In the genomic region with DNA sequence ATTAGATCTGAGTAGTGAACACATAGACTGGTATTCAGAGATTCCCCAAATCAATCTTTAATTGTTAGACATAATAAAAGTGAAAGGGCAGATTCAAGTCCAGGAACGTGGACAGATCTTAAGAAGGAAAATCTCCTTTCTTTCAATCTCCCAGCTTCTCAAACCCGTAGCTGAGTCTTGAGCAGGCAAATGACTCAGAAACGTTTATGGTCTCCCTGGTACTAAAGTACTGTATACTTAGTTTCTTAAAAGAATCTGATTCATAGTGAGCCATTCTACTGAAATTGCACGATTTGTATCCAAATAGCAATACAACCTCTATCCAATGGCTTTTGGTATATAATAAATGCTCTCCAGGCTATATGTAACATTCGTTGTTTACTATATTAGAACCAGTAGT, we compare ENCODE assay signal across 24 cellular contexts.
DNase-seq lines count a peak whose midpoint lies in the region; ATAC-seq and TF ChIP-seq lines count a peak whose summit lies in the region.
"Had no signal": no experiment of that assay in that cellular context is flagged by ENCODE, and none has a peak within 500 bp of the region (broad histone marks: within the 10 kb centered on the region; RNA-seq: fewer than 3 reads in every experiment).

No MANE protein-coding gene starts in this region.

- no peaks in the 10 kb centered on the region for H3K9me3 ChIP-seq in PC-3 (ENCODE audit: low read length)
- H3K9me3 ChIP-seq in neutrophil = no peaks in the 10 kb centered on the region
- H3K9me3 ChIP-seq: BLaER1, tibial artery had no signal

- H3K36me3 ChIP-seq in PC-3 (ENCODE audit: low read depth, low read length) = no peaks in the 10 kb centered on the region
- no peaks in the 10 kb centered on the region for H3K36me3 ChIP-seq in neutrophil
- H3K36me3 ChIP-seq: BLaER1, tibial artery had no signal

- H3K27me3 Mint-ChIP-seq in chondrocyte (ENCODE audit: low read depth) = no peaks in the 10 kb centered on the region
- H3K27me3 Mint-ChIP-seq: activated CD8-positive, alpha-beta T cell treated with anti-CD3 and anti-CD28 coated beads for 36 hours; activated naive CD4-positive, alpha-beta T cell treated with anti-CD3 and anti-CD28 coated beads, Interleukin-2, amount 10 ng/mL, durations not matched to agents 7 days and 5 days; IgD-negative memory B cell; T-helper 17 cell had no signal

- peak; percentile 69 for ATAC-seq in PC-3
- ATAC-seq in GM21515 (IDR thresholded peaks at IDR 0.05; ENCODE audit: unreplicated experiment) = no peak
- ATAC-seq in activated CD4-positive, CD25-positive, alpha-beta regulatory T cell treated with anti-CD3 and anti-CD28 coated beads, Interleukin-2, amount 50 U/mL, for 24 hours = no peak
- ATAC-seq: activated CD8-positive, alpha-beta T cell treated with anti-CD3 and anti-CD28 coated beads for 36 hours; sciatic nerve; T-helper 17 cell had no signal

- POLR2A ChIA-PET in PC-3 (lab: Charles Lee; ENCODE audit: unreplicated experiment) = no interaction called here

- no peak overlapping the region for H2AFZ ChIP-seq in PC-3 (ENCODE audit: low read length)

- peak overlapping the region; percentile 92 for H3K27ac Mint-ChIP-seq in chondrocyte (ENCODE audit: unreplicated experiment)
- H3K27ac Mint-ChIP-seq: activated CD8-positive, alpha-beta T cell treated with anti-CD3 and anti-CD28 coated beads for 36 hours; activated naive CD4-positive, alpha-beta T cell treated with anti-CD3 and anti-CD28 coated beads, Interleukin-2, amount 10 ng/mL, durations not matched to agents 7 days and 5 days; IgD-negative memory B cell; mesothelial cell of epicardium; progenitor cell of endocrine pancreas; T-helper 17 cell had no signal

- H3K9me3 Mint-ChIP-seq in chondrocyte (ENCODE audit: low read depth) = no peaks in the 10 kb centered on the region
- H3K9me3 Mint-ChIP-seq: activated CD8-positive, alpha-beta T cell treated with anti-CD3 and anti-CD28 coated beads for 36 hours; activated naive CD4-positive, alpha-beta T cell treated with anti-CD3 and anti-CD28 coated beads, Interleukin-2, amount 10 ng/mL, durations not matched to agents 7 days and 5 days; IgD-negative memory B cell; mesothelial cell of epicardium had no signal

- H3K27ac ChIP-seq in PC-3 (ENCODE audit: low read length) (peak overlapping the region; percentile 81), neutrophil (peak overlapping the region; percentile 64)
- H3K27ac ChIP-seq: BLaER1 had no signal

- CTCF ChIA-PET in PC-3 (lab: Charles Lee) = interaction anchor here (0.6 to 0.7 kb wide), 2 partner anchors 46 to 91 kb away, joined by 3 to 4 read pairs; no protein-coding TSS in a partner anchor

- no peaks in the 10 kb centered on the region for H3K79me2 ChIP-seq in PC-3 (ENCODE audit: low read length)

- no peak overlapping the region for H3K4me3 Mint-ChIP-seq in chondrocyte (ENCODE audit: unreplicated experiment)
- H3K4me3 Mint-ChIP-seq: activated CD8-positive, alpha-beta T cell treated with anti-CD3 and anti-CD28 coated beads for 36 hours; activated naive CD4-positive, alpha-beta T cell treated with anti-CD3 and anti-CD28 coated beads, Interleukin-2, amount 10 ng/mL, durations not matched to agents 7 days and 5 days; IgD-negative memory B cell; mesothelial cell of epicardium; T-helper 17 cell had no signal

- no peaks in the 10 kb centered on the region for H3K9me2 ChIP-seq in PC-3 (replicated peaks; ENCODE audit: low read length)

- peaks cover 35% of the 10 kb centered on the region for H3K4me1 ChIP-seq in PC-3 (ENCODE audit: insufficient read depth, low read length)
- peaks cover 6 to 12% of the 10 kb centered on the region in 2 experiments for H3K4me1 ChIP-seq in neutrophil (ENCODE audit: control insufficient read depth in 1 of 2, insufficient read depth in 1 of 2, low read depth in 1 of 2, low read length in 1 of 2)
- H3K4me1 ChIP-seq: BLaER1 had no signal

- H3K4me2 ChIP-seq in PC-3 (ENCODE audit: low read length) = peak overlapping the region; percentile 36
- H3K4me2 ChIP-seq: BLaER1 had no signal

- H3K4me3 ChIP-seq in PC-3 (ENCODE audit: low read length) = peak overlapping the region; percentile 17; the same call in 1 of the 2 replicates
- no peak overlapping the region for H3K4me3 ChIP-seq in neutrophil (ENCODE audit: low read depth in 1 of 2, low read length in 1 of 2)
- H3K4me3 ChIP-seq: BLaER1, tibial artery had no signal

- no peaks in the 10 kb centered on the region for H3K36me3 Mint-ChIP-seq in chondrocyte (ENCODE audit: low read depth)
- H3K36me3 Mint-ChIP-seq: activated naive CD4-positive, alpha-beta T cell treated with anti-CD3 and anti-CD28 coated beads, Interleukin-2, amount 10 ng/mL, durations not matched to agents 7 days and 5 days; mesothelial cell of epicardium had no signal

- intact Hi-C loops in PC-3 (cut with micrococcal nuclease) = no loop called here

- no TSS peak for BruUV-seq in PC-3 (replicated peaks; lab: Mats Ljungman, UMichigan)

- DNase-seq in EL (peak; percentile 54), PC-3 (peak; percentile 82), chondrocyte (ENCODE audit: low spot score) (no peak), NCI-H2107 treated with DMSO at 0.1 percent for 48 hours (lab: John Stamatoyannopoulos, UW; ENCODE audit: unreplicated experiment) (no peak)
- DNase-seq: activated CD4-positive, alpha-beta T cell treated with anti-CD3 and anti-CD28 coated beads for 1 hour; activated CD8-positive, alpha-beta T cell treated with anti-CD3 and anti-CD28 coated beads for 36 hours; activated naive CD4-positive, alpha-beta T cell treated with anti-CD3 and anti-CD28 coated beads, Interleukin-2, amount 10 ng/mL, durations not matched to agents 7 days and 5 days; DMS153; NCI-H146; NCI-H2107; NCI-H446 treated with DMSO at 0.1 percent for 48 hours; NCI-H82; stimulated activated CD4-positive, alpha-beta T cell treated with anti-CD3 and anti-CD28 coated beads, Interleukin-15, amount 100 ng/mL, for 24 hours; stimulated activated CD4-positive, alpha-beta T cell treated with anti-CD3 and anti-CD28 coated beads, Interleukin-4, amount 100 ng/mL, for 4 hours; T-helper 17 cell; tibial artery had no signal

- H3F3A ChIP-seq in PC-3 (ENCODE audit: low read length, unreplicated experiment) = no peaks in the 10 kb centered on the region

- H3K9ac ChIP-seq in PC-3 (ENCODE audit: low read length) = peak overlapping the region; percentile 70
- H3K9ac ChIP-seq: BLaER1 had no signal

- no peaks in the 10 kb centered on the region for H4K20me1 ChIP-seq in PC-3 (ENCODE audit: low read length)
- H4K20me1 ChIP-seq: BLaER1 had no signal

- no peak for TF ChIP-seq CTCF in PC-3 (conservative IDR thresholded peaks at IDR 0.05; ENCODE audit: low read depth, low read length)
- TF ChIP-seq CTCF in chondrocyte (IDR thresholded peaks at IDR 0.05) = no peak
- TF ChIP-seq CTCF in neutrophil (IDR thresholded peaks at IDR 0.05) = no peak

- H3K27me3 ChIP-seq in PC-3 (ENCODE audit: low read length) (no peaks in the 10 kb centered on the region), neutrophil (no peaks in the 10 kb centered on the region)
- H3K27me3 ChIP-seq: BLaER1, tibial artery had no signal

- H3K4me1 Mint-ChIP-seq in chondrocyte (ENCODE audit: low read depth) = peaks cover 54% of the 10 kb centered on the region
- H3K4me1 Mint-ChIP-seq: activated naive CD4-positive, alpha-beta T cell treated with anti-CD3 and anti-CD28 coated beads, Interleukin-2, amount 10 ng/mL, durations not matched to agents 7 days and 5 days; mesothelial cell of epicardium had no signal

Comparison
In these comparisons a context has a peak if more than half of its experiments do, and no peak if none do; other contexts are left out.
1. DNase-seq: peak in EL (single experiment) and PC-3 (single experiment); none in chondrocyte (single experiment) and NCI-H2107 treated with DMSO at 0.1 percent for 48 hours (single experiment).